26 cellular contexts compared by ENCODE assay signal in the genomic region with DNA sequence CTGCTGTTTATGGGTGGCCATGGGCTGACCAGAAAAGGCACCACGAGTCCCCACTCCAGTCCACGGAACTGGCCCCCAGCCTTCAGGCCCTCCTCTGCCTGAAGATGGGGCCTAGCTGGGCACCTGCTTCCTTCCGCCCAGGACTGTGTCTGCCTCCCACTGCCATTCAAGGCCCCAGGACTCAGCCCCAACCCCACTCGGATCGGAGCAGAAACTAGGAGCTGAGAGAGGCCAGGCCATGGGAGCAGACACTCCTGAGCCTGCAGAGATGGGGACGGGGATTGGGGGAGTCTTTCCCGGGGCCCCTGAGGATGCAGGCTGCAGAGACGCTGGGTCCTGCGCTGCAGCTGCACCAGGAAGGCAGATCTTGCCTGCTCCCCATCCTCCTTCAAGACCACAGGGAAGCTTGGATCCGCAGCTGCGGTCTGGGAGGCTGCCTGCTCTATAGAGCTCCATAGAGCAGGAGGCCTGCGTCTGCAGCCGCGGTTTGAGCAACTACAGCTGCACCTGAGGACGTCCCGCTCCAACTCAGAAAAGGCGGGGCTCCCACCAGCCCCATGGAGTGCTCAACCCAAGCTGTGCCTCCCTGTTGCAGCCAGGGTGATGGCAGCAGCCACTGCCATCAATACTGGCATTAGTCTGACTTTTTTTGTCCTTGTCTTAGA.
"Had no signal": no experiment of that assay in that cellular context is flagged by ENCODE, and none has a peak within 500 bp of the region (broad histone marks: within the 10 kb centered on the region; RNA-seq: fewer than 3 reads in every experiment).

No MANE protein-coding gene starts in this region.

- DNase-seq: activated B cell treated with CpG ODN at 0.5 μM for 24 hours; activated CD4-positive, alpha-beta T cell treated with anti-CD3 and anti-CD28 coated beads for 36 hours; activated effector memory CD4-positive, alpha-beta T cell treated with anti-CD3 and anti-CD28 coated beads, Interleukin-2, amount 50 U/mL, for 16 hours; activated naive CD4-positive, alpha-beta T cell treated with anti-CD3 and anti-CD28 coated beads for 36 hours; activated naive CD8-positive, alpha-beta T cell treated with anti-CD3 and anti-CD28 coated beads for 36 hours; activated T-cell treated with anti-CD3 and anti-CD28 coated beads for 4 hours; brain microvascular endothelial cell; cortex of kidney; foreskin keratinocyte; heart right ventricle; left ventricle myocardium inferior; mucosa of descending colon; retina; sigmoid colon; small intestine; stimulated activated CD4-positive, alpha-beta T cell treated with anti-CD3 and anti-CD28 coated beads, Interleukin-1b, Interleukin-23, amount 100 ng/mL, for 48 hours; stimulated activated CD4-positive, alpha-beta T cell treated with anti-CD3 and anti-CD28 coated beads, Interleukin-4, amount 100 ng/mL, for 4 hours; stimulated activated CD8-positive, alpha-beta memory T cell treated with anti-CD3 and anti-CD28 coated beads, Interleukin-4, amount 100 ng/mL, for 48 hours; stimulated activated naive B cell treated with anti-CD40 and anti-IgM and Interleukin-4, amounts not matched to agents 10 μg/mL and 1 μg/mL and 100 μg/mL, for 72 hours; stomach; T-helper 2 cell; thyroid gland; upper lobe of right lung had no signal

- H3K27ac ChIP-seq: brain microvascular endothelial cell, esophagus muscularis mucosa, foreskin keratinocyte, heart right ventricle, left ventricle myocardium inferior, neutrophil, sigmoid colon, stomach, thyroid gland, upper lobe of right lung had no signal

- ATAC-seq: activated CD4-positive, alpha-beta T cell treated with anti-CD3 and anti-CD28 coated beads for 36 hours; foreskin keratinocyte; heart right ventricle; mucosa of descending colon; natural killer cell treated with Interleukin-12 subunit alpha and Interleukin-12 subunit beta and Interleukin-15 and Interleukin-18, amount 100 ng/mL, for 72 hours; stimulated activated naive B cell treated with anti-CD40 and anti-IgM and Interleukin-4, amounts not matched to agents 10 μg/mL and 1 μg/mL and 100 μg/mL, for 72 hours; upper lobe of right lung had no signal

- H3K9me3 ChIP-seq: esophagus muscularis mucosa, neutrophil, stomach, thyroid gland, upper lobe of right lung had no signal

- H3K4me3 ChIP-seq: esophagus muscularis mucosa, heart right ventricle, left ventricle myocardium inferior, mucosa of descending colon, sigmoid colon, stomach, thyroid gland, upper lobe of right lung had no signal

- H3K27me3 ChIP-seq: brain microvascular endothelial cell, esophagus muscularis mucosa, foreskin keratinocyte, heart right ventricle, neutrophil, sigmoid colon, stomach, thyroid gland, upper lobe of right lung had no signal

- H3K4me1 ChIP-seq: esophagus muscularis mucosa, foreskin keratinocyte, heart right ventricle, left ventricle myocardium inferior, sigmoid colon, stomach, thyroid gland, upper lobe of right lung had no signal

- H3K36me3 ChIP-seq: brain microvascular endothelial cell, esophagus muscularis mucosa, heart right ventricle, left ventricle myocardium inferior, neutrophil, sigmoid colon, stomach, thyroid gland, upper lobe of right lung had no signal
